ENCODE assay signal across 8 cellular contexts in genomic region chr5:88680253-88681132, GRCh38.
DNase-seq lines count a peak whose midpoint lies in the region; ATAC-seq and TF ChIP-seq lines count a peak whose summit lies in the region.

No MANE protein-coding gene starts in this region.

- ATAC-seq in GM21737 (IDR thresholded peaks at IDR 0.05; ENCODE audit: unreplicated experiment) (peak; percentile 73), right cardiac atrium (peak; percentile 92 to 94)

- H3K27me3 ChIP-seq in right cardiac atrium (ENCODE audit: control insufficient read depth, insufficient read depth) = peaks cover 4% of the 10 kb centered on the region

- intact Hi-C loops in right cardiac atrium (cut with DNase I) = loop anchor here in 1 of 4 donors (2.0 kb wide), 1 partner anchor 900 kb away; no protein-coding TSS in a partner anchor

- in situ Hi-C loops in G401 (cut with HindIII; ENCODE audit: low sequenced_read_pairs) (loop anchor here (25.0 kb wide), 1 partner anchor 543 kb away; no protein-coding TSS in a partner anchor), KBM-7 (cut with MboI; ENCODE audit: low pct_unique_long_range_greater_than_20kb, low sequenced_read_pairs) (loop anchor here (25.0 kb wide), 1 partner anchor 893 kb away; no protein-coding TSS in a partner anchor)

- peak; percentile 86 for TF ChIP-seq CTCF in retinal pigment epithelial cell (conservative IDR thresholded peaks at IDR 0.05; ENCODE audit: low read depth, low read length)

- H3K27ac ChIP-seq in right cardiac atrium (ENCODE audit: low read length) = no peak overlapping the region

- H3K4me3 ChIP-seq in right cardiac atrium (ENCODE audit: low read length) (peak overlapping the region; percentile 67), retinal pigment epithelial cell (ENCODE audit: low read length) (peak overlapping the region; percentile 23)

- no peaks in the 10 kb centered on the region for H3K9me3 ChIP-seq in right cardiac atrium (ENCODE audit: control insufficient read depth, low read length)

- DNase-seq in G401 (ENCODE audit: low spot score) (peak; percentile 77), KBM-7 (peak; percentile 79), T follicular helper cell (ENCODE audit: low read depth) (peak; percentile 56), right cardiac atrium (peak; percentile 63 to 86 (median 86)), retinal pigment epithelial cell (ENCODE audit: low read depth) (no peak), dedifferentiated amniotic fluid mesenchymal stem cell (ENCODE audit: extremely low spot score) (no peak)
- peak; percentile 64 for DNase-seq in activated naive CD8-positive, alpha-beta T cell treated with anti-CD3 and anti-CD28 coated beads, Interleukin-2, amount 50 U/mL, for 16 hours (ENCODE audit: low read depth, low spot score)

- 4% methylated on average over 61 of the region's 61 CpGs for WGBS in right cardiac atrium

- H3K4me1 ChIP-seq in right cardiac atrium (ENCODE audit: control insufficient read depth, insufficient read depth, low read length) = peaks cover 4% of the 10 kb centered on the region

Comparison
In these comparisons a context has a peak if more than half of its experiments do, and no peak if none do; other contexts are left out.
1. DNase-seq: peak in G401 (single experiment), KBM-7 (single experiment), T follicular helper cell (single experiment), activated naive CD8-positive, alpha-beta T cell treated with anti-CD3 and anti-CD28 coated beads, Interleukin-2, amount 50 U/mL, for 16 hours (single experiment) and right cardiac atrium (3 of 3); none in retinal pigment epithelial cell (single experiment) and dedifferentiated amniotic fluid mesenchymal stem cell (single experiment).